1 cellular context compared by ENCODE assay signal in the genomic region with DNA sequence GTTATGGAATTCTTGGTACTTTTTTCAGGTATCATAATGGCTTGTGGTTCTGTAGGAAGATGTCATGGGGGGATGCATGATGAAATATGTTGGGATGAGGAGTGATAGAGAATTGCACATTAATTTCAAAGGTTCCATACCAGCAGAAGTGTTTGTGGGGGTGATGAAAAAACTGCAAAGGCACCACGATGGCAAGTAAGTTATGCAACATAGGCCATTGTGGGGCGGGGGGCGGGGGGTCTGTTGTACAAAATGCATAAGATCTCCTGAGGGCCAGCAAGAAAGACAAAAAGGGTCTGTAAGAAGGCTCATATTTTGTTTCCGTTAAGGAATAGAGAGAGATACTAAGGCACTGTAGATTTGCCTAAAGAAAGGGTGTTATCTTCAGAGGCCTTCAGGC.
TF ChIP-seq lines count a peak whose summit lies in the region.

No MANE protein-coding gene starts in this region.

TF ChIP-seq in WTC11, 78 proteins besides CTCF, POLR2A, EP300 and RAD21 (continued from another document):
- TF ChIP-seq, protein P1, sequence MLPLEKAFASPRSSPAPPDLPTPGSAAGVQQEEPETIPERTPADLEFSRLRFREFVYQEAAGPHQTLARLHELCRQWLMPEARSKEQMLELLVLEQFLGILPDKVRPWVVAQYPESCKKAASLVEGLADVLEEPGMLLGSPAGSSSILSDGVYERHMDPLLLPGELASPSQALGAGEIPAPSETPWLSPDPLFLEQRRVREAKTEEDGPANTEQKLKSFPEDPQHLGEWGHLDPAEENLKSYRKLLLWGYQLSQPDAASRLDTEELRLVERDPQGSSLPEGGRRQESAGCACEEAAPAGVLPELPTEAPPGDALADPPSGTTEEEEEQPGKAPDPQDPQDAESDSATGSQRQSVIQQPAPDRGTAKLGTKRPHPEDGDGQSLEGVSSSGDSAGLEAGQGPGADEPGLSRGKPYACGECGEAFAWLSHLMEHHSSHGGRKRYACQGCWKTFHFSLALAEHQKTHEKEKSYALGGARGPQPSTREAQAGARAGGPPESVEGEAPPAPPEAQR (CRISPR knock-in tag; IDR thresholded peaks at IDR 0.05): no peak
- TF ChIP-seq SMAD4 (CRISPR knock-in tag; IDR thresholded peaks at IDR 0.05): no peak
- TF ChIP-seq SMAD3 (CRISPR knock-in tag; IDR thresholded peaks at IDR 0.05; ENCODE audit: borderline replicate concordance): no peak
- TF ChIP-seq ZBTB21 (CRISPR knock-in tag; IDR thresholded peaks at IDR 0.05; ENCODE audit: borderline replicate concordance): no peak
- TF ChIP-seq, protein P2, sequence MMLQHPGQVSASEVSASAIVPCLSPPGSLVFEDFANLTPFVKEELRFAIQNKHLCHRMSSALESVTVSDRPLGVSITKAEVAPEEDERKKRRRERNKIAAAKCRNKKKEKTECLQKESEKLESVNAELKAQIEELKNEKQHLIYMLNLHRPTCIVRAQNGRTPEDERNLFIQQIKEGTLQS (CRISPR knock-in tag; conservative IDR thresholded peaks at IDR 0.05): no peak
- TF ChIP-seq ZNF396 (CRISPR knock-in tag; IDR thresholded peaks at IDR 0.05; ENCODE audit: borderline replicate concordance): no peak
- no peak for TF ChIP-seq TP53 (CRISPR knock-in tag; IDR thresholded peaks at IDR 0.05)
- TF ChIP-seq NR2C2 (CRISPR knock-in tag; IDR thresholded peaks at IDR 0.05): no peak
- no peak for TF ChIP-seq ESRRA (CRISPR knock-in tag; IDR thresholded peaks at IDR 0.05; ENCODE audit: borderline replicate concordance)
- TF ChIP-seq TEAD4 (CRISPR knock-in tag; IDR thresholded peaks at IDR 0.05): no peak
